2 cellular contexts compared by ENCODE assay signal in the genomic region with DNA sequence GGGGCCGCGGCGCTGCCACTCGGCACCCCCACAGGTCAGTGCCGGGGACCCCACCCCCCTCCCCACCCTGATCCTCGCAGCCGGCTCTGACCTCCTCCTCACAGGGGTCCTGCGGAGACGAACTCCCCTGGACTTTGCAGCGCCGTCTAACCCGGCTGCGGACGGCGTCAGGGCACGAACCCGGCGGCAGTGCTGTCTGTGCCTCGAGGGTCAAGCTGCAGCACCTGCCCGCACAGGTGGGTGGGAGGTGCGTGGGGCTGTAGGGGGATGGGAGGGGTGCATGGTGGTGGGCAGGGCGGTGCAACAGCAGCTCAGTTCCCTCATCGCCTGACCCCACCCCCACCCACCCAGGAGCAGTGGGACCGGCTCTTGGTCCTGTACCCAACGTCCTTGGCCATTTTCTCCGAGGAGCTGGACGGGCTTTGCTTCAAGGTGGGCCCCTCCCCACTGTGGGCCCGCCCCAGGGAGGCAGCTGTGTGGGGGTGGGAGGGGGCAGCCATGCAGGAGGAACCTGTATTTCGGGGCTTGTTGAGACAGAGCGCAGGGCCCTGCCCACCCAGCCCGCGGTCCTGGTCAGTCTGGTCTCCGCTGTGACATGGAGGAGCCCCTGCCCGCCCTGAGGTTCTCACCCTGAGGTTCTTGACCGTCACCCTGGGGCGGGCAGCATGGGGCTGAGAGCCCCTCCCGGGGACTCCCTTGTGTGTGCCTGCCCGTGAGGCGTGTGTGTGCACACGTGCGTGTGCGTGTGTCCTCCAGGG.
TF ChIP-seq lines count a peak whose summit lies in the region.

No MANE protein-coding gene starts in this region.

TF ChIP-seq in GM23338, 12 proteins besides CTCF, POLR2A, EP300 and RAD21:
- TF ChIP-seq, protein P1, sequence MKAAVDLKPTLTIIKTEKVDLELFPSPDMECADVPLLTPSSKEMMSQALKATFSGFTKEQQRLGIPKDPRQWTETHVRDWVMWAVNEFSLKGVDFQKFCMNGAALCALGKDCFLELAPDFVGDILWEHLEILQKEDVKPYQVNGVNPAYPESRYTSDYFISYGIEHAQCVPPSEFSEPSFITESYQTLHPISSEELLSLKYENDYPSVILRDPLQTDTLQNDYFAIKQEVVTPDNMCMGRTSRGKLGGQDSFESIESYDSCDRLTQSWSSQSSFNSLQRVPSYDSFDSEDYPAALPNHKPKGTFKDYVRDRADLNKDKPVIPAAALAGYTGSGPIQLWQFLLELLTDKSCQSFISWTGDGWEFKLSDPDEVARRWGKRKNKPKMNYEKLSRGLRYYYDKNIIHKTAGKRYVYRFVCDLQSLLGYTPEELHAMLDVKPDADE (IDR thresholded peaks at IDR 0.05) = no peak

TF ChIP-seq in H1, 55 proteins besides CTCF, POLR2A, EP300 and RAD21:
- TF ChIP-seq SP2 (IDR thresholded peaks at IDR 0.05; ENCODE audit: low read length) = no peak
- TF ChIP-seq CTBP2 (IDR thresholded peaks at IDR 0.05; ENCODE audit: borderline replicate concordance, insufficient read depth, insufficient read length, low read length) = no peak
- peak; percentile 2 for TF ChIP-seq EZH2 (IDR thresholded peaks at IDR 0.05; ENCODE audit: low read depth, low read length, severe bottlenecking)
